ENCODE assay signal across 2 cellular contexts in the genomic region with DNA sequence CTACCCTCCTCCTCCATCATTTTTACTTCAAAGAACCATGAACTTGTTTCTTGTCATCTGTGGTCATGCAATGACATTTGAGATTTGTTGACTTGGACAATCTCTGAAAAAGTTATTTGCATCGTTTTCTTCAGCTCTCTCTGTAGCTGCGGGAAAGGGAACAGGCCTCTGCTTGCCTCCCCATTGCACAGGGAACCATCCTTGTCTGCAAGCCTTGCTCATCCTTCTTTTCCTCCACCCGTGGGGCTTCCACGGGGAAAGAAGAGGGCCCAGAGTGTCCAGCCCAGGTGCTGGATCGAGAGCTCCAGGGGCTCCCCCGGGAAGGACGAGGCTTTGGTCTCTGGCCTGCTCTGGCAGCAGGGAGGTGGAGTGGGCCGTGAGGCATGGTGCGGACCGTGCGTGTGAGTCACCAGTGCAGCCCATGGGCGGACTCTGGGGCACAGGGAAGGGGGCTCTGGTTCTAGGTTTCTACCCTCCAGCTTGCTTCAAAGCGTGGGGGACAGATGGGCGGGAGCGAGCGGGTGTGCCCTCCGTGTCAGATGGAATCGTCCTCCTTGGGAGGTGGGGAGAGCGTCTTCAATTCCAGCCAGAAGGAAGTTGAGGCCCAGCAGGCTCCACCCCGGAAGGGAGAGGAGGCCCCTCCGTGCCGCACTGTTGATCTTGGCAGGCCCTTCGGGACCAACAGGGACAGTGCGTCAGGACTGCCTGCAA.
TF ChIP-seq lines count a peak whose summit lies in the region.

No MANE protein-coding gene starts in this region.

TF ChIP-seq in GM23338, 12 proteins besides CTCF, POLR2A, EP300 and RAD21:
- no peak for TF ChIP-seq REST (IDR thresholded peaks at IDR 0.05; ENCODE audit: unreplicated experiment)
- TF ChIP-seq ZNF114 (CRISPR knock-in tag; IDR thresholded peaks at IDR 0.05) = no peak
- no peak for TF ChIP-seq NANOG (IDR thresholded peaks at IDR 0.05; ENCODE audit: borderline replicate concordance)
- peak; percentile 7 for TF ChIP-seq EZH2 (IDR thresholded peaks at IDR 0.05; ENCODE audit: low read depth, unreplicated experiment)
- TF ChIP-seq STAT1 (IDR thresholded peaks at IDR 0.05; ENCODE audit: unreplicated experiment) = no peak
- no peak for TF ChIP-seq POLR2AphosphoS5 (IDR thresholded peaks at IDR 0.05; ENCODE audit: low read depth)
- no peak for TF ChIP-seq ZNF462 (CRISPR knock-in tag; IDR thresholded peaks at IDR 0.05)
- TF ChIP-seq EZH2phosphoT487 (IDR thresholded peaks at IDR 0.05; ENCODE audit: unreplicated experiment) = no peak
TF ChIP-seq in GM23338: peak in this region for 1.

TF ChIP-seq in H1, 55 proteins besides CTCF, POLR2A, EP300 and RAD21:
- no peak for TF ChIP-seq ZNF274 (IDR thresholded peaks at IDR 0.05; ENCODE audit: borderline replicate concordance, extremely low read depth, low read length)
- TF ChIP-seq NRF1 (IDR thresholded peaks at IDR 0.05; ENCODE audit: low read depth, low read length) = no peak
- TF ChIP-seq NANOG (IDR thresholded peaks at IDR 0.05; ENCODE audit: insufficient read depth, low read depth, low read length, poor library complexity, severe bottlenecking) = no peak
- TF ChIP-seq SAP30 (IDR thresholded peaks at IDR 0.05; ENCODE audit: insufficient read depth, insufficient replicate concordance, low read length) = no peak
- TF ChIP-seq JUND (IDR thresholded peaks at IDR 0.05; ENCODE audit: low read length) = no peak
- no peak for TF ChIP-seq RFX5 (IDR thresholded peaks at IDR 0.05; ENCODE audit: borderline replicate concordance, low read depth, low read length)
- no peak for TF ChIP-seq TCF12 (IDR thresholded peaks at IDR 0.05; ENCODE audit: low read depth, low read length)
- no peak for TF ChIP-seq SP4 (IDR thresholded peaks at IDR 0.05; ENCODE audit: low read length)
- no peak for TF ChIP-seq SIX5 (IDR thresholded peaks at IDR 0.05; ENCODE audit: low read depth, low read length)
